Comparison of ENCODE assay signal across 25 cellular contexts in the genomic region with DNA sequence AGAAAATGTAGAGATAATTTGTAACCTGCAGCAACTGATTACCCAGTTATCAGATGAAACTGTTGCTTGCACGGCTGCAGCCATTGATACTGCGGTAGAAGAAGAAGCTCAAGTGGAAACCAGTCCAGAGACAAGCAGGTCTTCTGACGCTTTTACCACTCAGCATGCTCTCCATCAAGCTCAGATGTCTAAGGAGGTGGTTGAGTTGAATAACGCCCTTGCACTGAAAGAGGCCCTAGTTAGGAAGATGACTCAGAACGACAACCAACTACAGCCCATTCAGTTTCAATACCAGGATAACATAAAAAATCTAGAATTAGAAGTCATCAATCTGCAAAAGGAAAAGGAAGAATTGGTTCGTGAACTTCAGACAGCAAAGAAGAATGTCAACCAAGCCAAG. TPM values are rescaled to one million over a fixed set of nuclear protein-coding genes. Genes with fewer than 3 reads are reported as not detected.
"Had no signal": no experiment of that assay in that cellular context is flagged by ENCODE, and none has a peak within 500 bp of the region (broad histone marks: within the 10 kb centered on the region; RNA-seq: fewer than 3 reads in every experiment).

No MANE protein-coding gene starts in this region.

- H3K4me3 Mint-ChIP-seq: endodermal cell; memory B cell; natural killer cell; stimulated activated memory B cell treated with anti-CD40 and anti-IgM and Interleukin-4, amounts not matched to agents 10 μg/mL and 1 μg/mL and 100 μg/mL, for 72 hours had no signal

- H3K9me3 Mint-ChIP-seq: natural killer cell had no signal

- ATAC-seq: foreskin keratinocyte; gastroesophageal sphincter; heart left ventricle; left lobe of liver; natural killer cell; psoas muscle; right cardiac atrium; stimulated activated memory B cell treated with anti-CD40 and anti-IgM and Interleukin-4, amounts not matched to agents 10 μg/mL and 1 μg/mL and 100 μg/mL, for 72 hours; stimulated activated naive CD8-positive, alpha-beta T cell treated with anti-CD3 and anti-CD28 coated beads, Interleukin-15, Interleukin-2, amounts not matched to agents 100 U/mL and 50 U/mL, for 24 hours had no signal

- H3K36me3 Mint-ChIP-seq: memory B cell; natural killer cell; stimulated activated memory B cell treated with anti-CD40 and anti-IgM and Interleukin-4, amounts not matched to agents 10 μg/mL and 1 μg/mL and 100 μg/mL, for 72 hours had no signal

- DNase-seq: effector CD8-positive, alpha-beta T cell; endodermal cell; foreskin keratinocyte; heart left ventricle; kidney; natural killer cell; occipital lobe; ovary; posterior cingulate gyrus; psoas muscle; right cardiac atrium; sigmoid colon; stimulated activated CD4-positive, alpha-beta T cell treated with anti-CD3 and anti-CD28 coated beads, Interleukin-2, amount 100 ng/mL, for 24 hours; stimulated activated CD4-positive, alpha-beta T cell treated with anti-CD3 and anti-CD28 coated beads, Interleukin-4, amount 100 ng/mL, for 24 hours; stimulated activated naive CD8-positive, alpha-beta T cell treated with anti-CD3 and anti-CD28 coated beads, Interleukin-15, Interleukin-2, amounts not matched to agents 100 U/mL and 50 U/mL, for 24 hours; substantia nigra; upper lobe of left lung had no signal

- H3K4me1 Mint-ChIP-seq: endodermal cell; memory B cell; natural killer cell; stimulated activated memory B cell treated with anti-CD40 and anti-IgM and Interleukin-4, amounts not matched to agents 10 μg/mL and 1 μg/mL and 100 μg/mL, for 72 hours had no signal

- H3K27ac Mint-ChIP-seq: endodermal cell; memory B cell; natural killer cell; stimulated activated memory B cell treated with anti-CD40 and anti-IgM and Interleukin-4, amounts not matched to agents 10 μg/mL and 1 μg/mL and 100 μg/mL, for 72 hours had no signal

RNA-seq across cellular contexts. Expression of a gene that starts 1.7 kb away (rescaled TPM):
- total RNA-seq: kidney, left lobe of liver, lung, mononuclear cell, natural killer cell, thoracic aorta, tibial nerve had no signal
